Comparison of ENCODE assay signal across 18 cellular contexts in genomic region chrX:69565247-69565815, GRCh38. TPM values are rescaled to one million over a fixed set of nuclear protein-coding genes. Genes with fewer than 3 reads are reported as not detected.
DNase-seq lines count a peak whose midpoint lies in the region; ATAC-seq and TF ChIP-seq lines count a peak whose summit lies in the region.
"Had no signal": no experiment of that assay in that cellular context is flagged by ENCODE, and none has a peak within 500 bp of the region (broad histone marks: within the 10 kb centered on the region; RNA-seq: fewer than 3 reads in every experiment).

No MANE protein-coding gene starts in this region.

- peak overlapping the region; percentile 18 for H3K27ac Mint-ChIP-seq in endodermal cell
- peak overlapping the region; percentile 5 for H3K27ac Mint-ChIP-seq in progenitor cell of endocrine pancreas
- H3K27ac Mint-ChIP-seq: CD4-positive, CD25-positive, alpha-beta regulatory T cell; CD8-positive, alpha-beta memory T cell; HFFc6 had no signal

- H3K79me2 ChIP-seq in hepatocyte, result no peaks in the 10 kb centered on the region

- peak overlapping the region; percentile 12; the same call in 1 of the 2 replicates for H3K27ac ChIP-seq in HUES64 (ENCODE audit: low read depth, low read length)
- no peak overlapping the region for H3K27ac ChIP-seq in endodermal cell (ENCODE audit: low read depth, low read length)
- peak overlapping the region; percentile 61 for H3K27ac ChIP-seq in hepatocyte
- H3K27ac ChIP-seq: GM23248 had no signal

- H3K9ac ChIP-seq in HUES64 (ENCODE audit: low read depth, low read length) (no peak overlapping the region), endodermal cell (ENCODE audit: extremely low read depth, low read length, poor library complexity, severe bottlenecking) (no peak overlapping the region)
- H3K9ac ChIP-seq: GM23248 had no signal

- no peaks in the 10 kb centered on the region for H3K9me2 ChIP-seq in hepatocyte (replicated peaks; ENCODE audit: insufficient read depth)

- no peak overlapping the region for H3K4me2 ChIP-seq in hepatocyte

- no peak for TF ChIP-seq CTCF in endodermal cell (conservative IDR thresholded peaks at IDR 0.05)
- TF ChIP-seq CTCF in hepatocyte (IDR thresholded peaks at IDR 0.05; ENCODE audit: poor library complexity), result no peak
- no peak for TF ChIP-seq CTCF in progenitor cell of endocrine pancreas (IDR thresholded peaks at IDR 0.05; ENCODE audit: unreplicated experiment)

- no peaks in the 10 kb centered on the region for H3K4me1 ChIP-seq in HUES64 (ENCODE audit: insufficient read depth, low read length)
- peaks cover 11% of the 10 kb centered on the region for H3K4me1 ChIP-seq in endodermal cell (ENCODE audit: control insufficient read depth, insufficient read depth, low read length)
- no peaks in the 10 kb centered on the region for H3K4me1 ChIP-seq in hepatocyte (ENCODE audit: insufficient read depth)
- H3K4me1 ChIP-seq: BE2C had no signal

- H3K9me3 Mint-ChIP-seq in endodermal cell (peaks cover 63% of the 10 kb centered on the region), progenitor cell of endocrine pancreas (ENCODE audit: low read depth) (peaks cover 27% of the 10 kb centered on the region)
- H3K9me3 Mint-ChIP-seq: CD8-positive, alpha-beta memory T cell; HFFc6 had no signal

- H3K36me3 Mint-ChIP-seq in endodermal cell (ENCODE audit: low read depth) (no peaks in the 10 kb centered on the region), progenitor cell of endocrine pancreas (ENCODE audit: insufficient read depth) (no peaks in the 10 kb centered on the region)
- H3K36me3 Mint-ChIP-seq: CD4-positive, CD25-positive, alpha-beta regulatory T cell; CD8-positive, alpha-beta memory T cell had no signal

- no peaks in the 10 kb centered on the region for H3K36me3 ChIP-seq in HUES64 (ENCODE audit: insufficient read depth, low read length)
- no peaks in the 10 kb centered on the region for H3K36me3 ChIP-seq in endodermal cell (ENCODE audit: control insufficient read depth, insufficient read depth, low read length)
- H3K36me3 ChIP-seq in hepatocyte (replicated peaks; ENCODE audit: insufficient read depth, low read depth), result no peaks in the 10 kb centered on the region
- H3K36me3 ChIP-seq: BE2C had no signal

- H3K9me3 ChIP-seq in HUES64 (ENCODE audit: insufficient read depth, low read depth, low read length) (0 out of 2 replicates have a peak, but pooled peaks cover 4% of the 10 kb centered on the region), endodermal cell (ENCODE audit: control insufficient read depth, low read length) (peaks cover 15% of the 10 kb centered on the region), hepatocyte (ENCODE audit: low read depth) (peaks cover 4% of the 10 kb centered on the region)
- H3K9me3 ChIP-seq: BE2C had no signal

- H4K20me1 ChIP-seq in hepatocyte (ENCODE audit: insufficient read depth, poor library complexity, severe bottlenecking), result no peaks in the 10 kb centered on the region

- H3K4me3 ChIP-seq in HUES64 (ENCODE audit: low read length) (no peak overlapping the region), endodermal cell (ENCODE audit: low read length) (no peak overlapping the region), hepatocyte (no peak overlapping the region)
- H3K4me3 ChIP-seq: GM23248 had no signal

- ATAC-seq in HG03439 (IDR thresholded peaks at IDR 0.05; ENCODE audit: unreplicated experiment), result no peak
- ATAC-seq: HCT116 had no signal

- H3K4me3 Mint-ChIP-seq in endodermal cell, result no peak overlapping the region
- no peak overlapping the region for H3K4me3 Mint-ChIP-seq in progenitor cell of endocrine pancreas (ENCODE audit: low read depth)
- H3K4me3 Mint-ChIP-seq: CD4-positive, CD25-positive, alpha-beta regulatory T cell; CD8-positive, alpha-beta memory T cell; HFFc6 had no signal

- no peaks in the 10 kb centered on the region for H3K27me3 ChIP-seq in HUES64 (ENCODE audit: insufficient read depth, low read length)
- H3K27me3 ChIP-seq in endodermal cell (ENCODE audit: control insufficient read depth, insufficient read depth, low read length, poor library complexity, severe bottlenecking), result no peaks in the 10 kb centered on the region
- no peaks in the 10 kb centered on the region for H3K27me3 ChIP-seq in hepatocyte
- H3K27me3 ChIP-seq: BE2C had no signal

- no peaks in the 10 kb centered on the region for H3K27me3 Mint-ChIP-seq in endodermal cell (ENCODE audit: insufficient read depth)
- no peaks in the 10 kb centered on the region for H3K27me3 Mint-ChIP-seq in progenitor cell of endocrine pancreas
- H3K27me3 Mint-ChIP-seq: CD4-positive, CD25-positive, alpha-beta regulatory T cell had no signal

- H2AFZ ChIP-seq in hepatocyte, result no peak overlapping the region
- H2AFZ ChIP-seq: GM23248 had no signal

- peaks cover 18% of the 10 kb centered on the region for H3K4me1 Mint-ChIP-seq in endodermal cell
- H3K4me1 Mint-ChIP-seq in progenitor cell of endocrine pancreas (ENCODE audit: low read depth), result peaks cover 6% of the 10 kb centered on the region
- H3K4me1 Mint-ChIP-seq: CD4-positive, CD25-positive, alpha-beta regulatory T cell; CD8-positive, alpha-beta memory T cell had no signal

- DNase-seq in endodermal cell (no peak), hepatocyte (ENCODE audit: low spot score) (no peak), progenitor cell of endocrine pancreas (ENCODE audit: low spot score, unreplicated experiment) (no peak), NCI-H2107 treated with DMSO at 0.1 percent for 48 hours (lab: John Stamatoyannopoulos, UW; ENCODE audit: unreplicated experiment) (no peak), LoVo (ENCODE audit: low spot score) (no peak), NCI-H748 treated with DMSO at 0.1 percent for 48 hours (lab: John Stamatoyannopoulos, UW) (no peak)
- DNase-seq: ACHN; BE2C; C1 segment of cervical spinal cord; CD4-positive, CD25-positive, alpha-beta regulatory T cell; CD8-positive, alpha-beta memory T cell; COR-L47; GM23248; H7; HFFc6 had no signal

- WGBS in HUES64, result 77% methylated on average over 3 of the region's 3 CpGs
- WGBS in endodermal cell (ENCODE audit: insufficient coverage in 1 of 2, insufficient read length in 1 of 2), 2 experiments, result 73 to 80% methylated on average over 1 to 3 of the region's 3 CpGs
- 55% methylated on average over 3 of the region's 3 CpGs for WGBS in hepatocyte (ENCODE audit: low lambda C conversion rate, missing lambda C conversion rate)

RNA-seq across cellular contexts. Expression of gene EDA, which starts 50.6 kb away (rescaled TPM):
- polyA plus RNA-seq in HUES64 (2013, experiment 1 of 2), result 4.5 TPM
- polyA plus RNA-seq in HUES64 (2013, experiment 2 of 2), result 5.6 TPM
- 10 to 100 TPM; 59.0 to 70.6 TPM for total RNA-seq in endodermal cell
- 12.3 TPM for polyA plus RNA-seq in endodermal cell (2013, experiment 1 of 2)
- polyA plus RNA-seq in endodermal cell (2013, experiment 2 of 2), result 15.9 TPM
- 15.6 and 19.1 TPM in 2 replicates for total RNA-seq in hepatocyte
- polyA plus RNA-seq in hepatocyte, result 4.7 and 8.2 TPM in 2 replicates
- total RNA-seq in progenitor cell of endocrine pancreas, result 3.0 and 4.8 TPM in 2 replicates
- polyA plus RNA-seq: GM23248 had no signal
